ENCODE assay signal across 8 cellular contexts in the genomic region with DNA sequence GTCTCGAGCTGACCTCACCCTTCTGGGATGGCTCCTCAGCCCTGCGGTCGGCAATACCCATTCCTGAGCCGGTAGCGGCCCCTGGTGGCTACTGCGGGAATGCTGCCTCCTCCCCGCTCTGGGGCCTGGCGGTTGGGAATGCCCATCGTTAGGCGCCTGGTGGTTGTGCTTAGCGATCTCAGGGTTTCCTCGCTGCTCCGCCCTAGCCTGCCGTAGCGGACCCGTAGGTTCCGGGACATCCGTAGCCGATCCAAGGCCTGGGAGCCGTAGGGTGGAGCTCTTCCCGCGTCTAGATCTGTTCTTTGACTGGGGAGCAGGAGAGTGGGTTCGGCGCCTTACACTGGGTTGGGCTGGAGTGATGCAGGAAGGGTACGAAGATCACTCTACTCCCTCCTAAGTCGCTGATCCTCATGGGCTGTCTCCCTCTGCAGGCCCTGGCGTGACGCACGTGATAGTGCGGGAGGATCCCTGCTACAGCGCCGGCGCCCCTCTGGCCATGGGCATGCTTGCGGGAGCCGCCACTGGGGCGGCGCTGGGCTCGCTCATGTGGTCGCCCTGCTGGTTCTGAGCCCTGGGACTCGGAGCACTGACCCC. TPM values are rescaled to one million over a fixed set of nuclear protein-coding genes. Genes with fewer than 3 reads are reported as not detected.
DNase-seq lines count a peak whose midpoint lies in the region; ATAC-seq and TF ChIP-seq lines count a peak whose summit lies in the region.

No MANE protein-coding gene starts in this region.

- H3K4me1 ChIP-seq in HUES64 (ENCODE audit: insufficient read depth, low read length): no peaks in the 10 kb centered on the region; the same call in 1 of the 2 replicates

- ATAC-seq in natural killer cell: peak; percentile 89 to 97 (median 97)
- ATAC-seq in stimulated activated naive B cell treated with anti-CD40 and anti-IgM and Interleukin-4, amounts not matched to agents 10 μg/mL and 1 μg/mL and 100 μg/mL, for 72 hours (replicated peaks): peak; percentile 93

- WGBS in HUES64: 8% methylated on average over 40 of the region's 40 CpGs

- H3K4me1 Mint-ChIP-seq in activated T-helper 2 cell treated with anti-CD3 and anti-CD28 coated beads, Interferon-gamma antibody, Interleukin-2, Interleukin-4, amounts not matched to agents 10 μg/mL and 5 μg/mL and 100 μg/mL, durations not matched to agents 14 hours and 24 hours and 36 hours (ENCODE audit: low read depth): peaks cover 11% of the 10 kb centered on the region
- peaks cover 0 to 7% of the 10 kb centered on the region in 2 donors for H3K4me1 Mint-ChIP-seq in natural killer cell
- peaks cover 6 to 9% of the 10 kb centered on the region in 2 donors for H3K4me1 Mint-ChIP-seq in stimulated activated naive B cell treated with anti-CD40 and anti-IgM and Interleukin-4, amounts not matched to agents 10 μg/mL and 1 μg/mL and 100 μg/mL, for 72 hours

- no peaks in the 10 kb centered on the region for H3K36me3 Mint-ChIP-seq in activated T-helper 2 cell treated with anti-CD3 and anti-CD28 coated beads, Interferon-gamma antibody, Interleukin-2, Interleukin-4, amounts not matched to agents 10 μg/mL and 5 μg/mL and 100 μg/mL, durations not matched to agents 14 hours and 24 hours and 36 hours (ENCODE audit: low read depth)
- no peaks in the 10 kb centered on the region for H3K36me3 Mint-ChIP-seq in natural killer cell
- no peaks in the 10 kb centered on the region for H3K36me3 Mint-ChIP-seq in stimulated activated naive B cell treated with anti-CD40 and anti-IgM and Interleukin-4, amounts not matched to agents 10 μg/mL and 1 μg/mL and 100 μg/mL, for 72 hours

- H3K27me3 ChIP-seq in AG04450 (ENCODE audit: control insufficient read depth, insufficient read depth, low read length): no peaks in the 10 kb centered on the region
- H3K27me3 ChIP-seq in HUES64 (ENCODE audit: insufficient read depth, low read length): peaks cover 24% of the 10 kb centered on the region

- intact Hi-C loops in activated T-helper 2 cell treated with anti-CD3 and anti-CD28 coated beads, Interferon-gamma antibody, Interleukin-2, Interleukin-4, amounts not matched to agents 10 μg/mL and 5 μg/mL and 100 μg/mL, durations not matched to agents 14 hours and 24 hours and 36 hours (cut with micrococcal nuclease): loop anchor here (1.0 to 10.0 kb wide), 3 partner anchors 36 to 310 kb away; no protein-coding TSS in a partner anchor
- intact Hi-C loops in natural killer cell (cut with micrococcal nuclease): loop anchor here (1.0 to 2.0 kb wide), 3 partner anchors 36 to 354 kb away; no protein-coding TSS in a partner anchor

- TF ChIP-seq CTCF in AG04450 (IDR thresholded peaks at IDR 0.05; ENCODE audit: low read depth, low read length) (peak; percentile 98), fibroblast of the aortic adventitia (IDR thresholded peaks at IDR 0.05; ENCODE audit: insufficient read depth, low read length) (peak; percentile 98), natural killer cell (IDR thresholded peaks at IDR 0.05) (peak; percentile 88)

- H3K4me3 Mint-ChIP-seq in activated T-helper 2 cell treated with anti-CD3 and anti-CD28 coated beads, Interferon-gamma antibody, Interleukin-2, Interleukin-4, amounts not matched to agents 10 μg/mL and 5 μg/mL and 100 μg/mL, durations not matched to agents 14 hours and 24 hours and 36 hours (ENCODE audit: low read depth): peak overlapping the region; percentile 38
- H3K4me3 Mint-ChIP-seq in natural killer cell: peak overlapping the region; percentile 55
- H3K4me3 Mint-ChIP-seq in stimulated activated naive B cell treated with anti-CD40 and anti-IgM and Interleukin-4, amounts not matched to agents 10 μg/mL and 1 μg/mL and 100 μg/mL, for 72 hours: peak overlapping the region; percentile 69 to 78

- H3K27ac ChIP-seq in AG04450 (ENCODE audit: low read depth, low read length) (peak overlapping the region; percentile 11), HUES64 (ENCODE audit: low read depth, low read length) (peak overlapping the region; percentile 38; the same call in 1 of the 2 replicates)

- H3K9me3 ChIP-seq in AG04450 (ENCODE audit: control insufficient read depth, insufficient read depth, low read length) (no peaks in the 10 kb centered on the region), HUES64 (ENCODE audit: insufficient read depth, low read depth, low read length) (no peaks in the 10 kb centered on the region)

- CTCF ChIA-PET in AG04450 (lab: Charles Lee): interaction anchor here (0.6 to 7.4 kb wide), 54 partner anchors 11 to 801 kb away, joined by 3 to 125 read pairs (median 4); a partner anchor contains a TSS

- peak overlapping the region; percentile 57 for H3K9ac ChIP-seq in HUES64 (ENCODE audit: low read depth, low read length)

- no peaks in the 10 kb centered on the region for H3K36me3 ChIP-seq in HUES64 (ENCODE audit: insufficient read depth, low read length)

- H3K4me3 ChIP-seq in AG04450 (ENCODE audit: low read depth, low read length) (peak overlapping the region; percentile 55), HUES64 (ENCODE audit: low read length) (peak overlapping the region; percentile 47), fibroblast of the aortic adventitia (ENCODE audit: low read depth, low read length) (peak overlapping the region; percentile 56)

- peak; percentile 49 for DNase-seq in AG04450 (ENCODE audit: low read depth, low spot score)
- DNase-seq in GM19238 (ENCODE audit: insufficient read length, low spot score): peak; percentile 94
- DNase-seq in RPMI7951 (ENCODE audit: low read depth): peak; percentile 80
- DNase-seq in activated T-helper 2 cell treated with anti-CD3 and anti-CD28 coated beads, Interferon-gamma antibody, Interleukin-2, Interleukin-4, amounts not matched to agents 10 μg/mL and 5 μg/mL and 100 μg/mL, durations not matched to agents 14 hours and 24 hours and 36 hours (ENCODE audit: low spot score): peak; percentile 73
- DNase-seq in fibroblast of the aortic adventitia (ENCODE audit: low read depth): peak; percentile 83
- DNase-seq in natural killer cell: peak; percentile 81
- peak; percentile 78 for DNase-seq in stimulated activated naive B cell treated with anti-CD40 and anti-IgM and Interleukin-4, amounts not matched to agents 10 μg/mL and 1 μg/mL and 100 μg/mL, for 72 hours

- POLR2A ChIA-PET in AG04450 (lab: Yijun Ruan, JAX): interaction anchor here (0.6 to 1.4 kb wide), 4 partner anchors 35 to 310 kb away, joined by 3 to 7 read pairs (median 4); no protein-coding TSS in a partner anchor

- H3K27me3 Mint-ChIP-seq in activated T-helper 2 cell treated with anti-CD3 and anti-CD28 coated beads, Interferon-gamma antibody, Interleukin-2, Interleukin-4, amounts not matched to agents 10 μg/mL and 5 μg/mL and 100 μg/mL, durations not matched to agents 14 hours and 24 hours and 36 hours (ENCODE audit: low read depth): no peaks in the 10 kb centered on the region
- no peaks in the 10 kb centered on the region for H3K27me3 Mint-ChIP-seq in natural killer cell (ENCODE audit: low read depth in 2 of 2)
- H3K27me3 Mint-ChIP-seq in stimulated activated naive B cell treated with anti-CD40 and anti-IgM and Interleukin-4, amounts not matched to agents 10 μg/mL and 1 μg/mL and 100 μg/mL, for 72 hours: peaks cover 9 to 16% of the 10 kb centered on the region in 2 donors

- H3K27ac Mint-ChIP-seq in activated T-helper 2 cell treated with anti-CD3 and anti-CD28 coated beads, Interferon-gamma antibody, Interleukin-2, Interleukin-4, amounts not matched to agents 10 μg/mL and 5 μg/mL and 100 μg/mL, durations not matched to agents 14 hours and 24 hours and 36 hours: no peak overlapping the region
- H3K27ac Mint-ChIP-seq in natural killer cell: no peak overlapping the region
- H3K27ac Mint-ChIP-seq in stimulated activated naive B cell treated with anti-CD40 and anti-IgM and Interleukin-4, amounts not matched to agents 10 μg/mL and 1 μg/mL and 100 μg/mL, for 72 hours: peak overlapping the region; percentile 11

- H3K9me3 Mint-ChIP-seq in activated T-helper 2 cell treated with anti-CD3 and anti-CD28 coated beads, Interferon-gamma antibody, Interleukin-2, Interleukin-4, amounts not matched to agents 10 μg/mL and 5 μg/mL and 100 μg/mL, durations not matched to agents 14 hours and 24 hours and 36 hours: no peaks in the 10 kb centered on the region
- no peaks in the 10 kb centered on the region for H3K9me3 Mint-ChIP-seq in natural killer cell
- H3K9me3 Mint-ChIP-seq in stimulated activated naive B cell treated with anti-CD40 and anti-IgM and Interleukin-4, amounts not matched to agents 10 μg/mL and 1 μg/mL and 100 μg/mL, for 72 hours: no peaks in the 10 kb centered on the region

RNA-seq across cellular contexts. Expression of a gene that starts 14.8 kb away (rescaled TPM):
- polyA plus RNA-seq in AG04450 (2011; rRNA removed): 0.61 and 0.78 TPM in 2 replicates
- polyA minus RNA-seq in AG04450 (2011; rRNA and poly(A)+ RNA removed): 0.14 and 0.48 TPM in 2 replicates
- 10.6 TPM for polyA plus RNA-seq in HUES64 (2013, experiment 1 of 2)
- polyA plus RNA-seq in HUES64 (2013, experiment 2 of 2): 17.1 TPM
- not detected in 2 replicates for total RNA-seq in RPMI7951 (2014; rRNA removed; shearing (Covaris generic))
- total RNA-seq in activated T-helper 2 cell treated with anti-CD3 and anti-CD28 coated beads, Interferon-gamma antibody, Interleukin-2, Interleukin-4, amounts not matched to agents 10 μg/mL and 5 μg/mL and 100 μg/mL, durations not matched to agents 14 hours and 24 hours and 36 hours: 1.2 and 1.4 TPM in 2 replicates
- total RNA-seq in fibroblast of the aortic adventitia (ENCODE audit: low replicate concordance) (1.1 and 1.9 TPM in 2 replicates), natural killer cell (1 to 10 TPM; 2.9 to 4.3 (median 3.9) TPM)

Comparison
In these comparisons a context has a peak if more than half of its experiments do, and no peak if none do; other contexts are left out.
1. Peak in every context shown above with its lines: DNase-seq, ATAC-seq, H3K4me3 ChIP-seq and H3K27ac ChIP-seq.